Comparison of ENCODE assay signal across 8 cellular contexts in the genomic region with DNA sequence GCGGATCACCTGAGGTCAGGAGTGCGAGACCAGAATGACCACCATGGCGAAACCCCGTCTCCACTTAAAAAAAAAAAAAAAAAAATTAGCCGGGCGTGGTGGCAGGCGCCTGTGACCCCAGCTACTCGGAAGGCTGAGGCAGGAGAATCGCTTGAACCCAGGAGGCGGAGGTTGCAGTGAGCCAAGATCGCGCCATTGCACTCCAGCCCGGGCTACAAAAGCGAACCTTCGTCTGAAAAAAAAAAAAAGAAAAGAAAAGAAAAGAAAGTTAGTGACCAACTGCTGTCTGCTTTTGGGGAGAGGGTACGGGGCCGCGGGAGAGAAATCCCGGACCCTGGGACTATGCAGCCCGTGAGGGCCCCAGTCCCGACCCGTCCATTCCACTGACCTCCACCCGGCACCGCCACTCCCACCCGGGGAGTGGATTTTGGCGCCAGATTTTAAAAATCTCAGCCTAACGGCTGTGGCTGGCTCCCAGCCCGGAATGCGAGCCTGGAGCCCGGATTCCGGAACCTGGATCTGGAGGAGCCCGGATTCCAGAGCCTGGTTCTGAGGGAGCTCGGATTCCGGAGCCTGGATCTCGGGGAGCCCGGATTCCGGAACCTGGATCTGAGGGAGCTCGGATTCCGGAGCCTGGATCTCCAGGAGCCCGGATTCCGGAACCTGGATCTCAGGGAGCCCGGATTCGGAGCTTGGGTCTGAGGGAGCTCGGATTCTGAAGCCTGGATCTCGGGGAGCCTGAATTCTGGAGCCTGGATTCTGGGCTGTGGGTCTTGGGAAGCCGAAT. TPM values are rescaled to one million over a fixed set of nuclear protein-coding genes. Genes with fewer than 3 reads are reported as not detected.
DNase-seq lines count a peak whose midpoint lies in the region; ATAC-seq, FAIRE-seq and TF ChIP-seq lines count a peak whose summit lies in the region.

No MANE protein-coding gene starts in this region.

- no peak overlapping the region for H3K27ac Mint-ChIP-seq in naive B cell

- peak overlapping the region; percentile 9 to 79 (median 64) for H3K4me3 Mint-ChIP-seq in naive B cell

- no peaks in the 10 kb centered on the region for H3K9me3 Mint-ChIP-seq in naive B cell

- no peaks in the 10 kb centered on the region for H3K9me3 ChIP-seq in BE2C

- peak overlapping the region; percentile 45 for H3K4me3 ChIP-seq in BE2C (ENCODE audit: low read depth, low read length)

- FAIRE-seq in TTC549 (lab: Jason Lieb, UNC): peak; percentile 66

- DNase-seq in BE2C: peak; percentile 69
- DNase-seq in HK-2 (ENCODE audit: unreplicated experiment): peak; percentile 37
- DNase-seq in fibroblast of the conjunctiva (ENCODE audit: low read depth): peak; percentile 86
- DNase-seq in naive B cell: no peak
- DNase-seq in activated naive CD4-positive, alpha-beta T cell treated with anti-CD3 and anti-CD28 coated beads, Interleukin-2, amount 50 U/mL, for 16 hours: no peak

- H3K4me1 Mint-ChIP-seq in naive B cell: peaks cover 8 to 15% (median 12%) of the 10 kb centered on the region in 3 donors

- no peak for TF ChIP-seq CTCF in BE2C (IDR thresholded peaks at IDR 0.05; ENCODE audit: low read depth, low read length)

- H3K36me3 ChIP-seq in BE2C: no peaks in the 10 kb centered on the region

- no peaks in the 10 kb centered on the region for H3K36me3 Mint-ChIP-seq in naive B cell

- no peaks in the 10 kb centered on the region for H3K4me1 ChIP-seq in BE2C

- peaks cover 0 to 22% (median 0%) of the 10 kb centered on the region in 3 donors for H3K27me3 Mint-ChIP-seq in naive B cell

- H3K27me3 ChIP-seq in BE2C: no peaks in the 10 kb centered on the region

- no peak for ATAC-seq in naive B cell (ENCODE audit: low read depth in 2 of 2)
- ATAC-seq in HG03457 (IDR thresholded peaks at IDR 0.05; ENCODE audit: unreplicated experiment): no peak
- no peak for ATAC-seq in GM19023 (IDR thresholded peaks at IDR 0.05; ENCODE audit: unreplicated experiment)

RNA-seq across cellular contexts. Expression of a gene that starts 6.1 kb away (rescaled TPM):
- 111 TPM for polyA plus RNA-seq in BE2C (2012; ENCODE audit: insufficient read depth, insufficient read length, low read depth)
- 1 to 10 TPM; 3.2 to 5.4 (median 4.5) TPM for polyA plus RNA-seq in naive B cell (ENCODE audit: low read depth in 6 of 6)

RNA-seq across cellular contexts. Expression of a gene that starts 13.1 kb away (rescaled TPM):
- 18.1 TPM for polyA plus RNA-seq in BE2C (2012; ENCODE audit: insufficient read depth, insufficient read length, low read depth)
- 100 to 1,000 TPM in 3 of 6 donors, 10 to 100 TPM in 3; 40.2 to 177 (median 125) TPM for polyA plus RNA-seq in naive B cell (ENCODE audit: low read depth in 6 of 6)

RNA-seq across cellular contexts. Expression of a gene that starts 35.4 kb away (rescaled TPM):
- 1,450 TPM for polyA plus RNA-seq in BE2C (2012; ENCODE audit: insufficient read depth, insufficient read length, low read depth)
- polyA plus RNA-seq in naive B cell (ENCODE audit: low read depth in 6 of 6): 10 to 100 TPM; 50.0 to 99.3 (median 70.8) TPM

Comparison
In these comparisons a context has a peak if more than half of its experiments do, and no peak if none do; other contexts are left out.
1. DNase-seq: peak in BE2C (single experiment), HK-2 (single experiment) and fibroblast of the conjunctiva (single experiment); none in naive B cell (single experiment) and activated naive CD4-positive, alpha-beta T cell treated with anti-CD3 and anti-CD28 coated beads, Interleukin-2, amount 50 U/mL, for 16 hours (single experiment).